ENCODE assay signal across 18 cellular contexts in the genomic region with DNA sequence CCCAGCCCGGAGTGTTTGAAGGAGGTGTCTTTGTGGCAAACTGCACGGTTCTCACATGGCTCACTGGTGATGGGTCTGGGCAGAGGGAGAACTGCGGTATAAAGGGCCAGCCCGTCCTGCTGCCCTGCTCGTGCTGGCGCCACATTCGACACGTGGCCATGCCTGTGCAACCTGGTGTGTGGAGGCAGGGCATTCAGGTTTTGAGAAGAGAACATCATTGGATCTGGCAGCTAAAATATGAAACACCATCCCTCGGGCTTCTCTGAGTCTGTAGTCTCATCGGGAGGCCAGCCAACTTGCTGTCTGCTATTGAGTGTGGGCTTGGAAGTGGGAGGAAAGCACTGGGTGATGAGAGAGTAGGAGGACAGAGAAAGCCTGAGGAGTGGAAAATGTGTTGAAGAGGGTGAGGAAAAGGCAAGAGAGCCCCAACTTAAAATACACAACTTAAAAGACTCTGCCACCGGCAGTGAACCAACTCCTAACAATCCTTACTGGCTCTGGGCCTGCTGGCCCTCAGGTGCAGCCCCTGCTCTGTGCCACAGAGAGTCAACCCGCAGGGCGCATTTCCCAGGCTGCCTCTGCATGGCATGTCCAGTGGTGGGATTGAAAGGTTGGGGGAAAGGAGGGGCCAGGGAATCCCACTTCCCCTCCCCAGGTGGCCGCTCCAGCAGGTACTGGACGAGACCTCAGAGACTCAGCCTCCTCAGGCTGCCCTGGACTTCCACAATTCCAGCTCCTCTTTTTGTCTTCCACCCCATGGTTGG.
DNase-seq lines count a peak whose midpoint lies in the region; TF ChIP-seq lines count a peak whose summit lies in the region.
"Had no signal": no experiment of that assay in that cellular context is flagged by ENCODE, and none has a peak within 500 bp of the region (broad histone marks: within the 10 kb centered on the region; RNA-seq: fewer than 3 reads in every experiment).

No MANE protein-coding gene starts in this region.

- DNase-seq in M059J (ENCODE audit: low read depth) (peak; percentile 23), MCF 10A (ENCODE audit: unreplicated experiment) (peak; percentile 60), head of caudate nucleus (peak in 36 of 42 donors; percentile 16 to 88 (median 52)), prostate gland (ENCODE audit: low spot score) (peak; percentile 59), thyroid gland (no peak), tibial artery (no peak)
- no peak for DNase-seq in activated CD8-positive, alpha-beta memory T cell treated with anti-CD3 and anti-CD28 coated beads, Interleukin-2, amount 50 U/mL, for 48 hours
- no peak for DNase-seq in activated CD4-positive, CD25-positive, alpha-beta regulatory T cell (lab: John Stamatoyannopoulos, UW)
- DNase-seq: activated effector memory CD4-positive, alpha-beta T cell treated with Interleukin-2 at 50 U/mL for 16 hours; Caco-2; dermis blood vessel endothelial cell; heart left ventricle; KBM-7; midbrain; NCI-H2029 treated with DMSO at 0.1 percent for 48 hours; NCI-H510A treated with DMSO at 0.1 percent for 48 hours; stimulated activated CD4-positive, alpha-beta T cell treated with anti-CD3 and anti-CD28 coated beads, Interleukin-2, amount 100 ng/mL, for 24 hours had no signal

- 37% methylated on average over 15 of the region's 15 CpGs for WGBS in prostate gland
- 79 to 85% methylated on average over 12 to 15 of the region's 15 CpGs for WGBS in thyroid gland, 2 donors

- H3K36me3 ChIP-seq in prostate gland, result no peaks in the 10 kb centered on the region
- no peaks in the 10 kb centered on the region for H3K36me3 ChIP-seq in thyroid gland
- no peaks in the 10 kb centered on the region for H3K36me3 ChIP-seq in tibial artery
- H3K36me3 ChIP-seq: heart left ventricle had no signal

- H3K9me3 Mint-ChIP-seq in MCF 10A (ENCODE audit: unreplicated experiment), result no peaks in the 10 kb centered on the region
- H3K9me3 Mint-ChIP-seq: T-helper 2 cell treated with Interferon-gamma antibody and Interleukin-4, amounts not matched to agents 5 μg/mL and 100 μg/mL, for 36 hours had no signal

- peak overlapping the region; percentile 81 for H3K27ac Mint-ChIP-seq in MCF 10A (ENCODE audit: low read depth, unreplicated experiment)
- H3K27ac Mint-ChIP-seq: T-helper 2 cell treated with Interferon-gamma antibody and Interleukin-4, amounts not matched to agents 5 μg/mL and 100 μg/mL, for 36 hours had no signal

- H3K4me1 Mint-ChIP-seq in MCF 10A (ENCODE audit: insufficient read depth, unreplicated experiment), result peaks cover 20% of the 10 kb centered on the region

- no peaks in the 10 kb centered on the region for H3K27me3 Mint-ChIP-seq in MCF 10A (ENCODE audit: insufficient read depth, unreplicated experiment)

- TF ChIP-seq POLR2A in prostate gland (IDR thresholded peaks at IDR 0.05), result no peak
- no peak for TF ChIP-seq POLR2A in thyroid gland (IDR thresholded peaks at IDR 0.05)

- TF ChIP-seq CTCF in MCF 10A (IDR thresholded peaks at IDR 0.05; ENCODE audit: unreplicated experiment) (no peak), prostate gland (IDR thresholded peaks at IDR 0.05) (no peak), thyroid gland (IDR thresholded peaks at IDR 0.05) (no peak), tibial artery (IDR thresholded peaks at IDR 0.05) (no peak)

- H3K4me3 ChIP-seq in prostate gland (no peak overlapping the region), thyroid gland (replicated peaks in 1 of 3) (no peak overlapping the region), tibial artery (no peak overlapping the region)
- H3K4me3 ChIP-seq: heart left ventricle had no signal

- no peaks in the 10 kb centered on the region for H3K27me3 ChIP-seq in prostate gland (replicated peaks; ENCODE audit: insufficient read depth)
- H3K27me3 ChIP-seq in thyroid gland, result no peaks in the 10 kb centered on the region
- no peaks in the 10 kb centered on the region for H3K27me3 ChIP-seq in tibial artery
- H3K27me3 ChIP-seq: heart left ventricle had no signal

- H3K9me3 ChIP-seq in prostate gland (no peaks in the 10 kb centered on the region), thyroid gland (no peaks in the 10 kb centered on the region), tibial artery (no peaks in the 10 kb centered on the region)
- H3K9me3 ChIP-seq: Caco-2, heart left ventricle had no signal

- CTCF ChIA-PET in MCF 10A (lab: Yijun Ruan, JAX), result interaction anchor here (0.6 to 5.3 kb wide), 4 partner anchors 10 to 45 kb away, joined by 3 to 31 read pairs (median 4); no protein-coding TSS in a partner anchor

- no peak overlapping the region for H3K4me3 Mint-ChIP-seq in MCF 10A (ENCODE audit: unreplicated experiment)
- H3K4me3 Mint-ChIP-seq: T-helper 2 cell treated with Interferon-gamma antibody and Interleukin-4, amounts not matched to agents 5 μg/mL and 100 μg/mL, for 36 hours had no signal

- POLR2A ChIA-PET in MCF 10A (lab: Yijun Ruan, JAX), result interaction anchor here (0.9 to 11.4 kb wide), 14 partner anchors 13 to 691 kb away, joined by 3 to 220 read pairs (median 6); no protein-coding TSS in a partner anchor

- intact Hi-C loops in MCF 10A (cut with micrococcal nuclease) (no loop called here), head of caudate nucleus (cut with DNase I) (no loop called here), prostate gland (cut with DNase I) (no loop called here), thyroid gland (cut with DNase I) (no loop called here), tibial artery (cut with DNase I; ENCODE audit: low total_unique reads) (no loop called here)

- no peaks in the 10 kb centered on the region for H3K36me3 Mint-ChIP-seq in MCF 10A (ENCODE audit: insufficient read depth, unreplicated experiment)

- no peaks in the 10 kb centered on the region for H3K4me1 ChIP-seq in prostate gland (replicated peaks)
- H3K4me1 ChIP-seq in thyroid gland, result no peaks in the 10 kb centered on the region
- H3K4me1 ChIP-seq in tibial artery, result no peaks in the 10 kb centered on the region
- H3K4me1 ChIP-seq: Caco-2 had no signal

- H3K27ac ChIP-seq in prostate gland, result peak overlapping the region; percentile 38 to 49
- H3K27ac ChIP-seq in thyroid gland, result no peak overlapping the region
- no peak overlapping the region for H3K27ac ChIP-seq in tibial artery
- H3K27ac ChIP-seq: heart left ventricle had no signal

- BruUV-seq in MCF 10A (replicated peaks; lab: Mats Ljungman, UMichigan), result no TSS peak

Comparison
In these comparisons a context has a peak if more than half of its experiments do, and no peak if none do; other contexts are left out.
1. DNase-seq: peak in M059J (single experiment), MCF 10A (single experiment), head of caudate nucleus (36 of 42) and prostate gland (single experiment); none in thyroid gland (0 of 2), activated CD8-positive, alpha-beta memory T cell treated with anti-CD3 and anti-CD28 coated beads, Interleukin-2, amount 50 U/mL, for 48 hours (single experiment), tibial artery (0 of 2) and activated CD4-positive, CD25-positive, alpha-beta regulatory T cell (0 of 4).
2. H3K27ac ChIP-seq: peak in prostate gland (2 of 2); none in thyroid gland (0 of 3) and tibial artery (0 of 2).